1 cellular context compared by ENCODE assay signal in the genomic region with DNA sequence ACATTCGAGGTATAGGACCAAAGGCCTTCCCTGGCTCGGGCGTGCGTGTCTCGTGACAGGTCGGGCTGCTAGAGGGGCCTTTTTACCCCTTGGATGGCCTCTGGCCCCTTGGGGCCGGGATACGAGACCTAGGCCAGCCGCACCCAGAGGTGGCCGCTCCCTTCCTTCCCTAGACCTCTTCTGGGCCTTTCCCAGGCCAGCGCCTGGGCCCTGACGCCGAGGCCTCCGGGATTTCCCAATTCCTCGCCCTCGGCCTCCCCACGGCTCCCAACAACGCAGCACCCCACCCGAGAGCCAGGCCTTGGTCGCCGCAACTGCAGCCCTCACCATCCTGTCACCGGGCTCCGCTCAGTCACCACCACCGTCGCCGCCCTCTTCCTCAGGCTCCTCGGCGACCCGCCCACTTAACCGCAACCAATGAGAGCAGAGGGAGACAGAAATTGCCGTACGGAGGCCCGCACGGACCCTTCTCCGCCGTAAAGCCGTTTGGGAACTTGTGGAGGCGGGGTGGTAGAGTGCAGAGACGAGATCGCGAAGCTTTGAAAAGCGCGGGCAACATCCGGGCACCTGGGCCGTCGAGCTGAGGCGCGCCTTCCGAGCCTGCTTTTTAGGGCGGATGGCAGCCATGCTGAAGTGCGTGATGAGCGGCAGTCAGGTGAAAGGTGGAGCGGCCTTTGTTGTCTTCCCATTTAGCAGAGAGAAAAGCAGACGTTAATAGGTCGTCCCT.
TF ChIP-seq lines count a peak whose summit lies in the region.

A gene (plus strand): TSS at position 610 of the 727 bp plus-strand sequence. CDS start 7 bp downstream, at position 617.
A gene (minus strand): TSS at position 390 of the 727 bp plus-strand sequence. CDS start 60 bp downstream, at position 330.

TF ChIP-seq in IMR-90, 13 proteins besides CTCF, POLR2A, EP300 and RAD21:
- TF ChIP-seq, protein P1, sequence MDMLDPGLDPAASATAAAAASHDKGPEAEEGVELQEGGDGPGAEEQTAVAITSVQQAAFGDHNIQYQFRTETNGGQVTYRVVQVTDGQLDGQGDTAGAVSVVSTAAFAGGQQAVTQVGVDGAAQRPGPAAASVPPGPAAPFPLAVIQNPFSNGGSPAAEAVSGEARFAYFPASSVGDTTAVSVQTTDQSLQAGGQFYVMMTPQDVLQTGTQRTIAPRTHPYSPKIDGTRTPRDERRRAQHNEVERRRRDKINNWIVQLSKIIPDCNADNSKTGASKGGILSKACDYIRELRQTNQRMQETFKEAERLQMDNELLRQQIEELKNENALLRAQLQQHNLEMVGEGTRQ (IDR thresholded peaks at IDR 0.05; ENCODE audit: low read depth, low read length), result peak; percentile 27; the same call in 1 of the 2 replicates
- TF ChIP-seq, protein P2, sequence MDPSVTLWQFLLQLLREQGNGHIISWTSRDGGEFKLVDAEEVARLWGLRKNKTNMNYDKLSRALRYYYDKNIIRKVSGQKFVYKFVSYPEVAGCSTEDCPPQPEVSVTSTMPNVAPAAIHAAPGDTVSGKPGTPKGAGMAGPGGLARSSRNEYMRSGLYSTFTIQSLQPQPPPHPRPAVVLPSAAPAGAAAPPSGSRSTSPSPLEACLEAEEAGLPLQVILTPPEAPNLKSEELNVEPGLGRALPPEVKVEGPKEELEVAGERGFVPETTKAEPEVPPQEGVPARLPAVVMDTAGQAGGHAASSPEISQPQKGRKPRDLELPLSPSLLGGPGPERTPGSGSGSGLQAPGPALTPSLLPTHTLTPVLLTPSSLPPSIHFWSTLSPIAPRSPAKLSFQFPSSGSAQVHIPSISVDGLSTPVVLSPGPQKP (IDR thresholded peaks at IDR 0.05; ENCODE audit: borderline replicate concordance, low read depth, low read length), result no peak
- TF ChIP-seq RFX5 (IDR thresholded peaks at IDR 0.05; ENCODE audit: low read depth, low read length) (no peak), BHLHE40 (IDR thresholded peaks at IDR 0.05; ENCODE audit: low read depth, low read length) (peak; percentile 20; the same call in 1 of the 2 replicates), MXI1 (IDR thresholded peaks at IDR 0.05; ENCODE audit: borderline replicate concordance, low read depth, low read length) (peak; percentile 82), SMC3 (IDR thresholded peaks at IDR 0.05; ENCODE audit: low read depth, low read length) (no peak; the same call in 1 of the 2 replicates), NFE2L2 (IDR thresholded peaks at IDR 0.05; ENCODE audit: low read depth, low read length) (no peak), MAFK (IDR thresholded peaks at IDR 0.05; ENCODE audit: low read depth, low read length) (no peak), CEBPB (IDR thresholded peaks at IDR 0.05; ENCODE audit: low read depth, low read length) (no peak), RCOR1 (IDR thresholded peaks at IDR 0.05; ENCODE audit: insufficient replicate concordance, low read length) (no peak), FOS (IDR thresholded peaks at IDR 0.05; ENCODE audit: low read depth, low read length) (0 out of 2 replicates have a peak, but pooled peaks have one; percentile 17), MAZ (IDR thresholded peaks at IDR 0.05; ENCODE audit: borderline replicate concordance, low read depth, low read length) (peak; percentile 75; the same call in 1 of the 2 replicates), CHD1 (IDR thresholded peaks at IDR 0.05; ENCODE audit: low read depth, low read length) (0 out of 2 replicates have a peak, but pooled peaks have one; percentile 57)
